In genomic region chr4:30776451-30776850, GRCh38 we compare ENCODE assay signal across 16 cellular contexts. TPM values are rescaled to one million over a fixed set of nuclear protein-coding genes. Genes with fewer than 3 reads are reported as not detected.
"Had no signal": no experiment of that assay in that cellular context is flagged by ENCODE, and none has a peak within 500 bp of the region (broad histone marks: within the 10 kb centered on the region; RNA-seq: fewer than 3 reads in every experiment).

No MANE protein-coding gene starts in this region.

- H3K4me3 Mint-ChIP-seq: effector memory CD8-positive, alpha-beta T cell; naive thymus-derived CD8-positive, alpha-beta T cell; neural crest cell had no signal

- H3K27me3 ChIP-seq: heart left ventricle, ovary, stomach, uterus had no signal

- H3K36me3 ChIP-seq: heart left ventricle, ovary, stomach, uterus had no signal

- H3K4me1 Mint-ChIP-seq: naive thymus-derived CD8-positive, alpha-beta T cell had no signal

- H3K27ac ChIP-seq: heart left ventricle, ovary, uterus had no signal

- H3K4me1 ChIP-seq: heart left ventricle, uterus had no signal

- H3K27ac Mint-ChIP-seq: effector memory CD8-positive, alpha-beta T cell; naive thymus-derived CD8-positive, alpha-beta T cell had no signal

- H3K4me3 ChIP-seq: heart left ventricle, mucosa of descending colon, ovary, stomach, uterus had no signal

- H3K9me3 ChIP-seq: heart left ventricle, mucosa of descending colon, ovary, stomach, uterus had no signal

- ATAC-seq: effector memory CD8-positive, alpha-beta T cell; heart left ventricle; mucosa of descending colon; naive thymus-derived CD8-positive, alpha-beta T cell; right cardiac atrium had no signal

- H3K36me3 Mint-ChIP-seq: naive thymus-derived CD8-positive, alpha-beta T cell had no signal

- H3K9me3 Mint-ChIP-seq: neural crest cell had no signal

- H3K27me3 Mint-ChIP-seq: effector memory CD8-positive, alpha-beta T cell; naive thymus-derived CD8-positive, alpha-beta T cell had no signal

- DNase-seq: effector memory CD8-positive, alpha-beta T cell; heart left ventricle; hypothalamus; kidney glomerular epithelial cell; mucosa of descending colon; naive thymus-derived CD8-positive, alpha-beta T cell; ovary; right cardiac atrium; small intestine; stimulated activated CD4-positive, alpha-beta T cell treated with anti-CD3 and anti-CD28 coated beads, Interleukin-12 subunit alpha, Interleukin-12 subunit beta, amount 100 ng/mL, for 4 hours; stimulated activated naive CD4-positive, alpha-beta T cell; stomach; substantia nigra; trophoblast cell; uterus had no signal

RNA-seq across cellular contexts. Expression of gene PCDH7, which starts 56.3 kb away (rescaled TPM):
- total RNA-seq: naive thymus-derived CD8-positive, alpha-beta T cell had no signal
- polyA plus RNA-seq: naive thymus-derived CD8-positive, alpha-beta T cell had no signal
